1 cellular context compared by ENCODE assay signal in the genomic region with DNA sequence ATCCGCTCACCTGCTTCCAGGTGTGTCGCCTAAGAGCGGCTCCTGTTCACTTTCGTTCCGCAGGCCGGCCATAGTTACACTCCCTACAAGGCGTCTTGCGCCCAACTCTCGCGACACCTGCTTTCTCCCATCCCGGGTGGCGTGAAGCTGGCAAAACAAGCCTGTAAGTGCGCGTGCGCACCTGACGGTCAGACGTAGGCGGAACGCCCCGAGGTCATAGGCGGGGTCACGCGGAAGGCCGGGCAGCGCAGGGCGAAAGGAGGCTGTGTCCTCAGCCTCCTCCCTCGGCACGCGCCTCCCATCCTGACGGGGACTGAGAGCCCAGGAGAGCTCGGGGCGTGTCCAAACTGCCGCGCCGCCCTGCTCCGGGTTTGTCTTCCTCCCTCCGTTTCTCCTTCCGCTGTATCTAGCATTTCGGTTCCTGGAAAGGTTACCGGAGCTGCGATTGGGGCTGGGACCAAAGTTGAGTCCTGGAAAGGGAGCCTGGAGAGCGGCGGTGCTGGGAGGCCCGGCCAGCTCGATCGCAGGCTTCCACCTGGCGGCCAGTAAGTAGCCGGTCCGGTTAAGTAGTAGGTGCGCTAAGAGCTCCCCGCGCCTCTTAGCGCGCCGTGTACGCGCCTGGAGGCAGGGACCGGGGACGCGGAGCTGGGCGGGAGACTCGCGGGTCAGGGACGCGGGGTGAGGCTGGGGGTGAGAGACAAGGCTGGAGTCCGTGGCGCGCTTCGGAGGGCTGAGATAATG.
TF ChIP-seq lines count a peak whose summit lies in the region.

A gene (plus strand): TSS at position 345 of the 741 bp plus-strand sequence. CDS start 17,550 bp downstream, outside the sequence.
A gene with protein sequence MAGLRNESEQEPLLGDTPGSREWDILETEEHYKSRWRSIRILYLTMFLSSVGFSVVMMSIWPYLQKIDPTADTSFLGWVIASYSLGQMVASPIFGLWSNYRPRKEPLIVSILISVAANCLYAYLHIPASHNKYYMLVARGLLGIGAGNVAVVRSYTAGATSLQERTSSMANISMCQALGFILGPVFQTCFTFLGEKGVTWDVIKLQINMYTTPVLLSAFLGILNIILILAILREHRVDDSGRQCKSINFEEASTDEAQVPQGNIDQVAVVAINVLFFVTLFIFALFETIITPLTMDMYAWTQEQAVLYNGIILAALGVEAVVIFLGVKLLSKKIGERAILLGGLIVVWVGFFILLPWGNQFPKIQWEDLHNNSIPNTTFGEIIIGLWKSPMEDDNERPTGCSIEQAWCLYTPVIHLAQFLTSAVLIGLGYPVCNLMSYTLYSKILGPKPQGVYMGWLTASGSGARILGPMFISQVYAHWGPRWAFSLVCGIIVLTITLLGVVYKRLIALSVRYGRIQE (minus strand): TSS at position 112 of the 741 bp plus-strand sequence. CDS start 40 bp downstream, at position 72.

TF ChIP-seq in K562, 482 proteins besides CTCF, POLR2A, EP300 and RAD21 (continued from another document and continues in another):
- no peak for TF ChIP-seq KHSRP (IDR thresholded peaks at IDR 0.05)
- no peak for TF ChIP-seq ZNF197 (CRISPR knock-in tag; IDR thresholded peaks at IDR 0.05; ENCODE audit: low read depth)
- TF ChIP-seq, protein P1, sequence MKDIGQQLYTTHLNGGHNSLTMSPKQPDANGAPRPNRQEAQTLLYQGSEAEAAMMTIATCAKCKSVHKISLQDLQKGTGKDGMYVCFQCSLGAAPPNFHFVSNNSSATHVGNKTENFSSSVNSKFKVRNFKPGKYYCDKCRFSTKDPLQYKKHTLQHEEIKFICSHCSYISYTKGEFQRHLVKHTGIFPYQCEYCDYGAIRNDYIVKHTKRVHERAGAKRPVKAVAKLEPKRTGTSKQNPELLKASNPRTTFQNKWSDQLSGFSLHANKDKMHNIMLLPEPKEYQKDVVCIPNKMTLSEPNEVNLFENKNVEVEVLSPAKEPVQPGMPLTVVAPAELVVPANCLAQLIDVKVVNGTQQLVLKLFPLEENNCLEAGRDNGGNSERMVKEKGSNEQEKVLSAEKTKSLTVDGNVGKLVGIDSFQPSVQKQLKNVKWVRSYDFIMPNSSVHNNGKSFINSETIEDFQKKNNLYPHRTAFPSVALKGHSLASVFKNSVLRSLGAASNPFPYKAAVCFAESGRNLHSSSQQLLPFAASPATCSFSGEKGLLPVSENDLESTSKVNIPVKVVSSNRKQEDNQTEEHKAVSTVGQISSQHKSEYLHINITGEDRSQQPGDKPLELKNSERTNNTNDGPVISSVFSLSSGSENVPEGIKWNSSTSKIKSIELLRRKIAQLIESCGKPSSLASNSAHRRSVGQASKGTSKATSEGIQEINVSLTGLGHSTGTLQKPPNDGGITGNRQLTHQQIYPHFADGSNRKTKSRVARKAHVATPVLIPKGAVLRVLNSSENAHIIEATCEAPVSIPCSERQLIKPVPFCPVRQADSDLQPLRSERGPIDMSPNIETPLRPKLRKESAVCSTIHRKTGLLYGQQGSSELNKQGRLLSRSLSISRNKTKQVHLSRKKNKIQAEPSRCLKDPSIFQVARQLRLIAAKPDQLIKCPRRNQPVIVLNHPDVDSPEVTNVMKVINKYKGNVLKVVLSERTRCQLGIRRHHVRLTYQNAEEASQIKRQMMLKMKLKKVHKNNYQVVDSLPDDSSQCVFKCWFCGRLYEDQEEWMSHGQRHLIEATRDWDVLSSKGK (CRISPR knock-in tag; IDR thresholded peaks at IDR 0.05): no peak
- TF ChIP-seq SUPT5H (IDR thresholded peaks at IDR 0.05): peak; percentile 91
- peak; percentile 48; the same call in 1 of the 2 replicates for TF ChIP-seq JUN (IDR thresholded peaks at IDR 0.05; ENCODE audit: borderline replicate concordance, low read depth, low read length)
- TF ChIP-seq JUN (CRISPR knock-in tag; IDR thresholded peaks at IDR 0.05; ENCODE audit: borderline replicate concordance): no peak; the same call in 1 of the 2 replicates
- TF ChIP-seq ZNF586 (CRISPR knock-in tag; conservative IDR thresholded peaks at IDR 0.05): no peak
- no peak for TF ChIP-seq NUFIP1 (IDR thresholded peaks at IDR 0.05; ENCODE audit: partially characterized antibody)
- TF ChIP-seq HDAC1 (IDR thresholded peaks at IDR 0.05): peak in 1 of 2 experiments; percentile 14; a peak in 1 of 4 replicates
- peak; percentile 16 for TF ChIP-seq FIP1L1 (IDR thresholded peaks at IDR 0.05; ENCODE audit: low read depth, low read length, poor library complexity, severe bottlenecking)
- TF ChIP-seq ZKSCAN1 (IDR thresholded peaks at IDR 0.05; ENCODE audit: low read depth, low read length): peak; percentile 49; the same call in 1 of the 2 replicates
- TF ChIP-seq, protein P2, sequence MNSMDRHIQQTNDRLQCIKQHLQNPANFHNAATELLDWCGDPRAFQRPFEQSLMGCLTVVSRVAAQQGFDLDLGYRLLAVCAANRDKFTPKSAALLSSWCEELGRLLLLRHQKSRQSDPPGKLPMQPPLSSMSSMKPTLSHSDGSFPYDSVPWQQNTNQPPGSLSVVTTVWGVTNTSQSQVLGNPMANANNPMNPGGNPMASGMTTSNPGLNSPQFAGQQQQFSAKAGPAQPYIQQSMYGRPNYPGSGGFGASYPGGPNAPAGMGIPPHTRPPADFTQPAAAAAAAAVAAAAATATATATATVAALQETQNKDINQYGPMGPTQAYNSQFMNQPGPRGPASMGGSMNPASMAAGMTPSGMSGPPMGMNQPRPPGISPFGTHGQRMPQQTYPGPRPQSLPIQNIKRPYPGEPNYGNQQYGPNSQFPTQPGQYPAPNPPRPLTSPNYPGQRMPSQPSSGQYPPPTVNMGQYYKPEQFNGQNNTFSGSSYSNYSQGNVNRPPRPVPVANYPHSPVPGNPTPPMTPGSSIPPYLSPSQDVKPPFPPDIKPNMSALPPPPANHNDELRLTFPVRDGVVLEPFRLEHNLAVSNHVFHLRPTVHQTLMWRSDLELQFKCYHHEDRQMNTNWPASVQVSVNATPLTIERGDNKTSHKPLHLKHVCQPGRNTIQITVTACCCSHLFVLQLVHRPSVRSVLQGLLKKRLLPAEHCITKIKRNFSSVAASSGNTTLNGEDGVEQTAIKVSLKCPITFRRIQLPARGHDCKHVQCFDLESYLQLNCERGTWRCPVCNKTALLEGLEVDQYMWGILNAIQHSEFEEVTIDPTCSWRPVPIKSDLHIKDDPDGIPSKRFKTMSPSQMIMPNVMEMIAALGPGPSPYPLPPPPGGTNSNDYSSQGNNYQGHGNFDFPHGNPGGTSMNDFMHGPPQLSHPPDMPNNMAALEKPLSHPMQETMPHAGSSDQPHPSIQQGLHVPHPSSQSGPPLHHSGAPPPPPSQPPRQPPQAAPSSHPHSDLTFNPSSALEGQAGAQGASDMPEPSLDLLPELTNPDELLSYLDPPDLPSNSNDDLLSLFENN (IDR thresholded peaks at IDR 0.05; ENCODE audit: low read depth in 2 of 2, low read length in 2 of 2): peak in 1 of 2 experiments; percentile 22; a peak in 1 of 4 replicates
- TF ChIP-seq HDGF (IDR thresholded peaks at IDR 0.05): no peak
- TF ChIP-seq SMARCA5 (IDR thresholded peaks at IDR 0.05): peak; percentile 57; the same call in 1 of the 2 replicates
- peak; percentile 22; the same call in 1 of the 2 replicates for TF ChIP-seq DPF2 (IDR thresholded peaks at IDR 0.05)
- peak; percentile 74; the same call in 1 of the 2 replicates for TF ChIP-seq ZNF263 (CRISPR knock-in tag; IDR thresholded peaks at IDR 0.05; ENCODE audit: borderline replicate concordance)
- TF ChIP-seq POLR2AphosphoS2 (IDR thresholded peaks at IDR 0.05; ENCODE audit: low read length): no peak
- no peak for TF ChIP-seq SMARCC2 (IDR thresholded peaks at IDR 0.05; ENCODE audit: low read depth)
- TF ChIP-seq FOXP1 (CRISPR knock-in tag; IDR thresholded peaks at IDR 0.05): peak; percentile 69; the same call in 1 of the 2 replicates
- peak; percentile 86; the same call in 1 of the 2 replicates for TF ChIP-seq TOE1 (IDR thresholded peaks at IDR 0.05; ENCODE audit: borderline replicate concordance)
- no peak for TF ChIP-seq TOE1 (CRISPR knock-in tag; IDR thresholded peaks at IDR 0.05; ENCODE audit: borderline replicate concordance, low read depth)
- no peak for TF ChIP-seq FOXM1 (IDR thresholded peaks at IDR 0.05; ENCODE audit: low read depth)
- no peak for TF ChIP-seq FOXM1 (CRISPR knock-in tag; IDR thresholded peaks at IDR 0.05; ENCODE audit: low read depth)
- no peak for TF ChIP-seq NCOA4 (IDR thresholded peaks at IDR 0.05; ENCODE audit: partially characterized antibody)
- no peak for TF ChIP-seq ELF4 (CRISPR knock-in tag; IDR thresholded peaks at IDR 0.05)
- TF ChIP-seq, protein P3, sequence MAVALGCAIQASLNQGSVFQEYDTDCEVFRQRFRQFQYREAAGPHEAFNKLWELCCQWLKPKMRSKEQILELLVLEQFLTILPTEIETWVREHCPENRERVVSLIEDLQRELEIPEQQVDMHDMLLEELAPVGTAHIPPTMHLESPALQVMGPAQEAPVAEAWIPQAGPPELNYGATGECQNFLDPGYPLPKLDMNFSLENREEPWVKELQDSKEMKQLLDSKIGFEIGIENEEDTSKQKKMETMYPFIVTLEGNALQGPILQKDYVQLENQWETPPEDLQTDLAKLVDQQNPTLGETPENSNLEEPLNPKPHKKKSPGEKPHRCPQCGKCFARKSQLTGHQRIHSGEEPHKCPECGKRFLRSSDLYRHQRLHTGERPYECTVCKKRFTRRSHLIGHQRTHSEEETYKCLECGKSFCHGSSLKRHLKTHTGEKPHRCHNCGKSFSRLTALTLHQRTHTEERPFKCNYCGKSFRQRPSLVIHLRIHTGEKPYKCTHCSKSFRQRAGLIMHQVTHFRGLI (CRISPR knock-in tag; IDR thresholded peaks at IDR 0.05): no peak
- no peak for TF ChIP-seq CEBPG (CRISPR knock-in tag; IDR thresholded peaks at IDR 0.05)
- TF ChIP-seq CEBPG (tag; conservative IDR thresholded peaks at IDR 0.05 in 1 of 2, IDR thresholded peaks at IDR 0.05 in 1 of 2): no peak
- TF ChIP-seq TBP (optimal IDR thresholded peaks at IDR 0.05; ENCODE audit: low read depth, low read length): peak; percentile 84
- TF ChIP-seq TAF1 (IDR thresholded peaks at IDR 0.05; ENCODE audit: control insufficient read depth, extremely low read depth, insufficient read depth, low read length, severe bottlenecking): peak; percentile 73
- TF ChIP-seq TCF7L2 (IDR thresholded peaks at IDR 0.05; ENCODE audit: low read depth, low read length): no peak
- TF ChIP-seq, protein P4, sequence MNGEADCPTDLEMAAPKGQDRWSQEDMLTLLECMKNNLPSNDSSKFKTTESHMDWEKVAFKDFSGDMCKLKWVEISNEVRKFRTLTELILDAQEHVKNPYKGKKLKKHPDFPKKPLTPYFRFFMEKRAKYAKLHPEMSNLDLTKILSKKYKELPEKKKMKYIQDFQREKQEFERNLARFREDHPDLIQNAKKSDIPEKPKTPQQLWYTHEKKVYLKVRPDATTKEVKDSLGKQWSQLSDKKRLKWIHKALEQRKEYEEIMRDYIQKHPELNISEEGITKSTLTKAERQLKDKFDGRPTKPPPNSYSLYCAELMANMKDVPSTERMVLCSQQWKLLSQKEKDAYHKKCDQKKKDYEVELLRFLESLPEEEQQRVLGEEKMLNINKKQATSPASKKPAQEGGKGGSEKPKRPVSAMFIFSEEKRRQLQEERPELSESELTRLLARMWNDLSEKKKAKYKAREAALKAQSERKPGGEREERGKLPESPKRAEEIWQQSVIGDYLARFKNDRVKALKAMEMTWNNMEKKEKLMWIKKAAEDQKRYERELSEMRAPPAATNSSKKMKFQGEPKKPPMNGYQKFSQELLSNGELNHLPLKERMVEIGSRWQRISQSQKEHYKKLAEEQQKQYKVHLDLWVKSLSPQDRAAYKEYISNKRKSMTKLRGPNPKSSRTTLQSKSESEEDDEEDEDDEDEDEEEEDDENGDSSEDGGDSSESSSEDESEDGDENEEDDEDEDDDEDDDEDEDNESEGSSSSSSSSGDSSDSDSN (IDR thresholded peaks at IDR 0.05; ENCODE audit: borderline replicate concordance in 1 of 2, low read depth in 2 of 2, low read length in 2 of 2): peak; percentile 5 to 90; a peak in 2 of 4 replicates
- TF ChIP-seq, protein P5, sequence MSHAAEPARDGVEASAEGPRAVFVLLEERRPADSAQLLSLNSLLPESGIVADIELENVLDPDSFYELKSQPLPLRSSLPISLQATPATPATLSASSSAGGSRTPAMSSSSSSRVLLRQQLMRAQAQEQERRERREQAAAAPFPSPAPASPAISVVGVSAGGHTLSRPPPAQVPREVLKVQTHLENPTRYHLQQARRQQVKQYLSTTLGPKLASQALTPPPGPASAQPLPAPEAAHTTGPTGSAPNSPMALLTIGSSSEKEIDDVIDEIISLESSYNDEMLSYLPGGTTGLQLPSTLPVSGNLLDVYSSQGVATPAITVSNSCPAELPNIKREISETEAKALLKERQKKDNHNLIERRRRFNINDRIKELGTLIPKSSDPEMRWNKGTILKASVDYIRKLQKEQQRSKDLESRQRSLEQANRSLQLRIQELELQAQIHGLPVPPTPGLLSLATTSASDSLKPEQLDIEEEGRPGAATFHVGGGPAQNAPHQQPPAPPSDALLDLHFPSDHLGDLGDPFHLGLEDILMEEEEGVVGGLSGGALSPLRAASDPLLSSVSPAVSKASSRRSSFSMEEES (CRISPR knock-in tag; IDR thresholded peaks at IDR 0.05): no peak
- TF ChIP-seq ZNF717 (CRISPR knock-in tag; IDR thresholded peaks at IDR 0.05): no peak
- TF ChIP-seq ADNP (tag; IDR thresholded peaks at IDR 0.05): no peak
- TF ChIP-seq ZBTB1 (CRISPR knock-in tag; IDR thresholded peaks at IDR 0.05; ENCODE audit: borderline replicate concordance, low read depth): peak; percentile 77; the same call in 1 of the 2 replicates
- TF ChIP-seq FOXK1 (CRISPR knock-in tag; IDR thresholded peaks at IDR 0.05; ENCODE audit: borderline replicate concordance): no peak
- TF ChIP-seq POLR3A (IDR thresholded peaks at IDR 0.05; ENCODE audit: borderline replicate concordance, extremely low read depth, insufficient read depth, insufficient read length): no peak
- TF ChIP-seq CREBBP (IDR thresholded peaks at IDR 0.05; ENCODE audit: low read depth, low read length): no peak
- TF ChIP-seq NFE2L1 (tag; IDR thresholded peaks at IDR 0.05; ENCODE audit: borderline replicate concordance, low read depth): no peak
- TF ChIP-seq, protein P6, sequence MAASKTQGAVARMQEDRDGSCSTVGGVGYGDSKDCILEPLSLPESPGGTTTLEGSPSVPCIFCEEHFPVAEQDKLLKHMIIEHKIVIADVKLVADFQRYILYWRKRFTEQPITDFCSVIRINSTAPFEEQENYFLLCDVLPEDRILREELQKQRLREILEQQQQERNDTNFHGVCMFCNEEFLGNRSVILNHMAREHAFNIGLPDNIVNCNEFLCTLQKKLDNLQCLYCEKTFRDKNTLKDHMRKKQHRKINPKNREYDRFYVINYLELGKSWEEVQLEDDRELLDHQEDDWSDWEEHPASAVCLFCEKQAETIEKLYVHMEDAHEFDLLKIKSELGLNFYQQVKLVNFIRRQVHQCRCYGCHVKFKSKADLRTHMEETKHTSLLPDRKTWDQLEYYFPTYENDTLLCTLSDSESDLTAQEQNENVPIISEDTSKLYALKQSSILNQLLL (CRISPR knock-in tag; IDR thresholded peaks at IDR 0.05; ENCODE audit: borderline replicate concordance): no peak
- TF ChIP-seq NR2F6 (CRISPR knock-in tag; IDR thresholded peaks at IDR 0.05): no peak
- no peak for TF ChIP-seq PRPF4 (IDR thresholded peaks at IDR 0.05; ENCODE audit: insufficient read depth, low read depth, low read length, poor library complexity, severe bottlenecking)
- peak; percentile 84 for TF ChIP-seq ELF1 (tag; IDR thresholded peaks at IDR 0.05)
- no peak for TF ChIP-seq MCM3 (IDR thresholded peaks at IDR 0.05)
